Comparison of ENCODE assay signal across 1 cellular context in the genomic region with DNA sequence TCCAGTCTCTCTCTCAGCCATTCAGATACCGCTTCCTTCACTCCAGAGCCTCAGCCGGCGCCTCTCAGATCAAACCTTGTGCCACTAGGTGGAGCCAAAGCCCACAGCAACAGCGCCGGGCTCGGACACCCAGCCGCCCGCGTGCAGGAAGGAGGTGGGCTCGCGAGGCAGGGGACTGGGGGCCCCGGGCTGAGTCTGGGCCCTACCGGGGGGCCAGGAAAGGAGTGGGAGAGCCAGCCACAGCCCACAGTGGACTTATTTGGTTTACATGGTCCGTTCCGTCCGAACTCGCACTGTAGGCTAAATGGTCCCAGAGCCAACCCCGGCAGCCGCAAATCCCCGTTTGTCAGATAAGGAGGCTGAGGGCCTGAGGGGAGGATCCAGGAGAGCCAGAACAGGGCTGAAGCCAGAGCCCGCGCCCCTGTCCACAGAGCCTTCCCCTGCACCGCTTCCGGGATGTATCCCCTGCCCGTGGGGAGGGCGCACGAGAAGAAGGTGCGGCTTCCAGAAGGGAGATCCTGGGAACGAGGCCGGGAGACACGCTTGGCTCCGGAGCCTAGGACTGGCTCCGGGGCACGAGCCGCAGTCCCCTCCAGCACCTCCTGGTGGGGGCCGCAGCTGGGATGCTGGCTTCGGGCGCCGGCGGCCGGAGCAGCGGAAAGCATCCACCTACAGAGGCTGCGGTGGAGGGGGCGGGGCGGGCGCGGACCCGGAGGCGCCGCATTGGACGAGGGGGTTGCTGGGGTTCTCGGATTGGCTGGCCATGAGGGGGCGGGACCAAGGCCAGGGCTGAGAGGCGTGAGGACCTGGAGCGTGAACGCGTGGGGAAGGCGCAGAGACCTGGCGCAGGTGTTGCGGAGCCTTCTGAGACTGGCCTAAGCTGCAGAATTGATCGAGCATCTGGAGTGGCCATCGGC.
A peak's percentile ranks its signal among the peaks of the same experiment; 100 is the strongest.
TF ChIP-seq lines count a peak whose summit lies in the region.

No MANE protein-coding gene starts in this region.

TF ChIP-seq in HEK293, 187 proteins besides CTCF, POLR2A, EP300 and RAD21 (continued from another document):
- TF ChIP-seq, protein P1, sequence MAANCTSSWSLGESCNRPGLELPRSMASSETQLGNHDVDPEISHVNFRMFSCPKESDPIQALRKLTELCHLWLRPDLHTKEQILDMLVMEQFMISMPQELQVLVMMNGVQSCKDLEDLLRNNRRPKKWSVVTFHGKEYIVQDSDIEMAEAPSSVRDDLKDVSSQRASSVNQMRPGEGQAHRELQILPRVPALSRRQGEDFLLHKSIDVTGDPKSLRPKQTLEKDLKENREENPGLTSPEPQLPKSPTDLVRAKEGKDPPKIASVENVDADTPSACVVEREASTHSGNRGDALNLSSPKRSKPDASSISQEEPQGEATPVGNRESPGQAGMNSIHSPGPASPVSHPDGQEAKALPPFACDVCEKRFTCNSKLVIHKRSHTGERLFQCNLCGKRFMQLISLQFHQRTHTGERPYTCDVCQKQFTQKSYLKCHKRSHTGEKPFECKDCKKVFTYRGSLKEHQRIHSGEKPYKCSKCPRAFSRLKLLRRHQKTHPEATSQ (tag by site-specific recombination; IDR thresholded peaks at IDR 0.05) = no peak
- no peak for TF ChIP-seq ZNF202 (tag by site-specific recombination; IDR thresholded peaks at IDR 0.05; ENCODE audit: borderline replicate concordance)
- no peak for TF ChIP-seq ZNF404 (tag by site-specific recombination; IDR thresholded peaks at IDR 0.05)
- peak; percentile 100 for TF ChIP-seq ZNF600 (tag by site-specific recombination; IDR thresholded peaks at IDR 0.05)
